ENCODE assay signal across 16 cellular contexts in the genomic region with DNA sequence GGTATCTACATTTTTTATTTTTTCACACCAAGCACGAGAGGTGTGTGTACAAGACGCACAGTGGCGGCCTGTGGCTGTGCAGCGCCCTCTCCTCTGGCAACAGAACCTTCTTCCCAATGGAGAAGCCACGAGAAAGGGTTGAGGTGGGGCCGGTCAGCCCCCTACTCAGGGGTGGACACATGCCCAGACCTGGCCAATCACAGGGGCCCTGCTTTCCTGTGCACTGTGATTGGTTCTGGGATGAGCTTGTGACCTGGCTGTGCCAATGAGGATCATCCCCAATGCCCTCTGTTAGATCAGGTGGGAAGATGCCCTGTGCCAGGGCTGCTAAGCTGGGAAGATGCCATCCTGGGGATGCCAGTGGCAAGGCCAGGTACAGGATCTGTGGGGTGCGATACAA. TPM values are rescaled to one million over a fixed set of nuclear protein-coding genes. Genes with fewer than 3 reads are reported as not detected.
DNase-seq lines count a peak whose midpoint lies in the region; ATAC-seq, FAIRE-seq and TF ChIP-seq lines count a peak whose summit lies in the region.
"Had no signal": no experiment of that assay in that cellular context is flagged by ENCODE, and none has a peak within 500 bp of the region (broad histone marks: within the 10 kb centered on the region; RNA-seq: fewer than 3 reads in every experiment).

No MANE protein-coding gene starts in this region.

- H4K20me1 ChIP-seq in SK-N-SH (ENCODE audit: insufficient read depth) (no peaks in the 10 kb centered on the region), H1 (replicated peaks in 1 of 2; ENCODE audit: control insufficient read depth in 1 of 2, insufficient read depth in 2 of 2, low read length in 2 of 2) (peaks cover 0 to 2% of the 10 kb centered on the region in 2 experiments)
- H4K20me1 ChIP-seq: BLaER1 treated with 17β-estradiol and CSF1 and Interleukin-3, amounts not matched to agents 10 nM and 100 nM had no signal

- DNase-seq in SK-N-SH (peak; percentile 58), H1 (ENCODE audit: low read depth in 1 of 2, low spot score in 2 of 2) (no peak), testis (peak; percentile 63), vagina (ENCODE audit: extremely low spot score in 2 of 2) (no peak)
- DNase-seq in natural killer cell treated with Interleukin-12 subunit alpha and Interleukin-12 subunit beta and Interleukin-15 and Interleukin-18, amount 100 ng/mL, for 72 hours (ENCODE audit: low spot score): no peak
- DNase-seq: 8988T, COR-L47, HCEC 1CT, NCI-H1417 treated with DMSO at 0.1 percent for 48 hours, NCI-H2029 treated with DMSO at 0.1 percent for 48 hours, NCI-H510A, NCI-H82, Peyer's patch, SHP77 had no signal

- H3K14ac ChIP-seq in H1 (ENCODE audit: insufficient read length): no peak overlapping the region

- no peak for ATAC-seq in SK-N-SH treated with all-trans-retinoic acid at 6 μM for 48 hours
- no peak for ATAC-seq in natural killer cell treated with Interleukin-12 subunit alpha and Interleukin-12 subunit beta and Interleukin-15 and Interleukin-18, amount 100 ng/mL, for 72 hours

- H4K91ac ChIP-seq in H1 (replicated peaks; ENCODE audit: insufficient read length, low read length): no peak overlapping the region

- no peaks in the 10 kb centered on the region for H3K9me2 ChIP-seq in SK-N-SH

- WGBS in SK-N-SH (ENCODE audit: low lambda C conversion rate): 92% methylated on average over 7 of the region's 7 CpGs
- 92% methylated on average over 7 of the region's 7 CpGs; no CpG with 5 or more reads in 1 of the 2 experiments for WGBS in H1 (ENCODE audit: extremely low coverage in 1 of 2, insufficient coverage in 1 of 2, insufficient read length in 1 of 2, insufficient replicate concordance in 2 of 2, low coverage in 1 of 2, low lambda C conversion rate in 2 of 2, missing lambda C conversion rate in 1 of 2), 2 experiments
- 70 to 74% methylated on average over 7 of the region's 7 CpGs for WGBS in testis, 2 donors

- TF ChIP-seq RAD21 in SK-N-SH (IDR thresholded peaks at IDR 0.05; ENCODE audit: low read length): no peak
- no peak for TF ChIP-seq RAD21 in H1 (IDR thresholded peaks at IDR 0.05 in 1 of 2, conservative IDR thresholded peaks at IDR 0.05 in 1 of 2; ENCODE audit: low read depth in 2 of 2, low read length in 2 of 2)

- 0 out of 2 replicates have a peak, but pooled peaks cover 2% of the 10 kb centered on the region for H3K23me2 ChIP-seq in H1 (ENCODE audit: low read depth, low read length)

- H2AFZ ChIP-seq in SK-N-SH (ENCODE audit: low read depth): no peak overlapping the region
- H2AFZ ChIP-seq in H1 (ENCODE audit: low read length): no peak overlapping the region

- H3K4me2 ChIP-seq in SK-N-SH (no peak overlapping the region), H1 (ENCODE audit: insufficient read depth in 1 of 2, low read depth in 2 of 2, low read length in 2 of 2) (no peak overlapping the region)

- peaks cover 0 to under 1% of the 10 kb centered on the region in 2 donors for H3K27me3 Mint-ChIP-seq in natural killer cell treated with Interleukin-12 subunit alpha and Interleukin-12 subunit beta and Interleukin-15 and Interleukin-18, amount 100 ng/mL, for 72 hours

- no peak overlapping the region for H3K27ac Mint-ChIP-seq in natural killer cell treated with Interleukin-12 subunit alpha and Interleukin-12 subunit beta and Interleukin-15 and Interleukin-18, amount 100 ng/mL, for 72 hours

- intact Hi-C loops in testis (cut with DNase I; ENCODE audit: low total_unique reads) (no loop called here), vagina (cut with DNase I) (no loop called here)

- no peak overlapping the region for H2BK15ac ChIP-seq in H1 (ENCODE audit: low read length)

- H2AK5ac ChIP-seq in H1 (ENCODE audit: low read depth, low read length): no peak overlapping the region

- no peak for FAIRE-seq in H1 (lab: Jason Lieb, UNC)

- POLR2A ChIA-PET in SK-N-SH (lab: Yijun Ruan, JAX): no interaction called here
- POLR2A ChIA-PET in H1 (lab: Charles Lee; ENCODE audit: partially characterized antibody): interaction anchor here (0.6 to 4.8 kb wide), 4 partner anchors 9 to 21 kb away, joined by 3 to 21 read pairs (median 4); partner anchors contain the start of gene IER5L

- H2BK5ac ChIP-seq in H1 (ENCODE audit: low read depth, low read length): no peak overlapping the region

- H3K4me1 ChIP-seq in SK-N-SH (ENCODE audit: control insufficient read depth in 1 of 2, insufficient read depth in 2 of 2, low read depth in 1 of 2, low read length in 1 of 2): peaks cover 0 to 6% of the 10 kb centered on the region in 2 experiments; a peak in 3 of 4 replicates
- H3K4me1 ChIP-seq in H1 (replicated peaks in 1 of 4; ENCODE audit: control insufficient read depth in 3 of 4, insufficient read depth in 4 of 4, low read length in 3 of 4): peaks cover 5 to 12% (median 8%) of the 10 kb centered on the region in 4 experiments; a peak in 6 of 7 replicates
- peaks cover 14% of the 10 kb centered on the region for H3K4me1 ChIP-seq in testis
- peaks cover 40% of the 10 kb centered on the region for H3K4me1 ChIP-seq in vagina

- H3F3A ChIP-seq in SK-N-SH (replicated peaks; ENCODE audit: insufficient read depth): peaks cover 7% of the 10 kb centered on the region

- no peak overlapping the region for H2BK120ac ChIP-seq in H1 (replicated peaks; ENCODE audit: low read depth, low read length)

- H3K18ac ChIP-seq in H1 (ENCODE audit: extremely low read depth, low read length): no peak overlapping the region

- H3K4ac ChIP-seq in H1 (replicated peaks; ENCODE audit: insufficient read length, low read depth, low read length): no peak overlapping the region

- no peak overlapping the region for H3K4me3 ChIP-seq in SK-N-SH (ENCODE audit: low read depth in 2 of 2, low read length in 1 of 2)
- no peak overlapping the region for H3K4me3 ChIP-seq in H1 (ENCODE audit: extremely low read depth in 1 of 4, insufficient read depth in 2 of 4, low read depth in 3 of 4, low read length in 4 of 4)
- no peak overlapping the region for H3K4me3 ChIP-seq in testis
- no peak overlapping the region for H3K4me3 ChIP-seq in vagina
- H3K4me3 ChIP-seq: BLaER1 treated with 17β-estradiol and CSF1 and Interleukin-3, amounts not matched to agents 10 nM and 100 nM; Peyer's patch had no signal

- no peak overlapping the region for H2BK20ac ChIP-seq in H1 (ENCODE audit: low read length)

- no peak overlapping the region for H3K23ac ChIP-seq in H1 (ENCODE audit: insufficient read length)

- H3K79me2 ChIP-seq in SK-N-SH (ENCODE audit: insufficient read depth): no peaks in the 10 kb centered on the region
- H3K79me2 ChIP-seq in H1 (ENCODE audit: control insufficient read depth in 1 of 2, insufficient read depth in 2 of 2, low read length in 2 of 2): no peaks in the 10 kb centered on the region

- H3K56ac ChIP-seq in H1 (replicated peaks; ENCODE audit: insufficient read length, low read depth, low read length): no peak overlapping the region

- H4K8ac ChIP-seq in H1 (ENCODE audit: extremely low read depth, insufficient read depth, low read length): no peak overlapping the region

- H3K4me3 Mint-ChIP-seq in natural killer cell treated with Interleukin-12 subunit alpha and Interleukin-12 subunit beta and Interleukin-15 and Interleukin-18, amount 100 ng/mL, for 72 hours: no peak overlapping the region

- H3K9ac ChIP-seq in SK-N-SH: no peak overlapping the region
- no peak overlapping the region for H3K9ac ChIP-seq in H1 (replicated peaks in 1 of 4; ENCODE audit: extremely low read depth in 1 of 4, low read depth in 3 of 4, low read length in 3 of 4)
- H3K9ac ChIP-seq: BLaER1 treated with 17β-estradiol and CSF1 and Interleukin-3, amounts not matched to agents 10 nM and 100 nM had no signal

- H4K5ac ChIP-seq in H1 (ENCODE audit: insufficient read length, low read depth, low read length): no peak overlapping the region

- H3K27ac ChIP-seq in SK-N-SH (ENCODE audit: low read depth in 2 of 2, low read length in 1 of 2) (no peak overlapping the region), H1 (ENCODE audit: low read depth, low read length) (no peak overlapping the region), testis (no peak overlapping the region), vagina (no peak overlapping the region)
- H3K27ac ChIP-seq: BLaER1 treated with 17β-estradiol and CSF1 and Interleukin-3, amounts not matched to agents 10 nM and 100 nM had no signal

- no peaks in the 10 kb centered on the region for H3K9me3 ChIP-seq in SK-N-SH
- no peaks in the 10 kb centered on the region for H3K9me3 ChIP-seq in H1 (ENCODE audit: insufficient read depth in 2 of 2, low read depth in 1 of 2, low read length in 1 of 2)
- H3K9me3 ChIP-seq in testis: no peaks in the 10 kb centered on the region
- no peaks in the 10 kb centered on the region for H3K9me3 ChIP-seq in vagina
- H3K9me3 ChIP-seq: BLaER1 treated with 17β-estradiol and CSF1 and Interleukin-3, amounts not matched to agents 10 nM and 100 nM; Peyer's patch had no signal

- TF ChIP-seq EP300 in SK-N-SH (IDR thresholded peaks at IDR 0.05; ENCODE audit: borderline replicate concordance in 1 of 2, low read depth in 1 of 2, low read length in 1 of 2) (no peak), H1 (IDR thresholded peaks at IDR 0.05; ENCODE audit: borderline replicate concordance in 1 of 2, low read depth in 2 of 2, low read length in 2 of 2) (no peak)

- CTCF ChIA-PET in SK-N-SH (lab: Yijun Ruan, JAX) (interaction anchor here (0.8 to 1.2 kb wide), 3 partner anchors 11 to 19 kb away, joined by 3 to 5 read pairs (median 3); no protein-coding TSS in a partner anchor), H1 (lab: Charles Lee; ENCODE audit: partially characterized antibody) (interaction anchor here (1.2 to 36.8 kb wide), 4 partner anchors 10 to 120 kb away, joined by 3 to 831 read pairs (median 418); partner anchors contain the start of gene IER5L)

- TF ChIP-seq CTCF in SK-N-SH (IDR thresholded peaks at IDR 0.05) (no peak), H1 (IDR thresholded peaks at IDR 0.05; ENCODE audit: control extremely low read depth in 1 of 3, insufficient read depth in 1 of 3, low read depth in 1 of 3, low read length in 3 of 3) (no peak), testis (IDR thresholded peaks at IDR 0.05) (no peak), vagina (IDR thresholded peaks at IDR 0.05) (no peak)

- no peaks in the 10 kb centered on the region for H3K36me3 Mint-ChIP-seq in natural killer cell treated with Interleukin-12 subunit alpha and Interleukin-12 subunit beta and Interleukin-15 and Interleukin-18, amount 100 ng/mL, for 72 hours

- H3K79me1 ChIP-seq in H1 (ENCODE audit: low read depth, low read length): no peaks in the 10 kb centered on the region

- no peaks in the 10 kb centered on the region for H3K27me3 ChIP-seq in SK-N-SH (ENCODE audit: insufficient read depth)
- no peaks in the 10 kb centered on the region for H3K27me3 ChIP-seq in H1 (replicated peaks in 1 of 4; ENCODE audit: control insufficient read depth in 3 of 4, extremely low read depth in 1 of 4, insufficient read depth in 3 of 4, low read length in 3 of 4)
- no peaks in the 10 kb centered on the region for H3K27me3 ChIP-seq in testis
- H3K27me3 ChIP-seq in vagina: no peaks in the 10 kb centered on the region
- H3K27me3 ChIP-seq: BLaER1 treated with 17β-estradiol and CSF1 and Interleukin-3, amounts not matched to agents 10 nM and 100 nM; Peyer's patch had no signal

- TF ChIP-seq POLR2A in H1 (IDR thresholded peaks at IDR 0.05; ENCODE audit: control extremely low read depth in 1 of 2, low read depth in 2 of 2, low read length in 2 of 2): no peak
- no peak for TF ChIP-seq POLR2A in testis (IDR thresholded peaks at IDR 0.05)
- no peak for TF ChIP-seq POLR2A in vagina (IDR thresholded peaks at IDR 0.05)

- no peaks in the 10 kb centered on the region for H3K9me3 Mint-ChIP-seq in natural killer cell treated with Interleukin-12 subunit alpha and Interleukin-12 subunit beta and Interleukin-15 and Interleukin-18, amount 100 ng/mL, for 72 hours

- H2BK12ac ChIP-seq in H1 (ENCODE audit: low read depth, low read length): 0 out of 2 replicates have a peak overlapping the region, but pooled peaks have one; percentile 60

- H3K36me3 ChIP-seq in SK-N-SH (replicated peaks in 1 of 2; ENCODE audit: control insufficient read depth in 1 of 2, insufficient read depth in 2 of 2, low read length in 1 of 2) (no peaks in the 10 kb centered on the region), H1 (ENCODE audit: control insufficient read depth in 2 of 4, insufficient read depth in 4 of 4, low read length in 3 of 4) (no peaks in the 10 kb centered on the region), testis (ENCODE audit: low read depth, missing control alignments) (no peaks in the 10 kb centered on the region), vagina (no peaks in the 10 kb centered on the region)
- H3K36me3 ChIP-seq: BLaER1 treated with 17β-estradiol and CSF1 and Interleukin-3, amounts not matched to agents 10 nM and 100 nM; Peyer's patch had no signal

- peaks cover 0 to 1% of the 10 kb centered on the region in 2 donors for H3K4me1 Mint-ChIP-seq in natural killer cell treated with Interleukin-12 subunit alpha and Interleukin-12 subunit beta and Interleukin-15 and Interleukin-18, amount 100 ng/mL, for 72 hours (ENCODE audit: low read depth in 2 of 2)

RNA-seq across cellular contexts. Expression of gene IER5L, which starts 15.6 kb away (rescaled TPM):
- 8.9 and 16.2 TPM in 2 replicates for polyA plus RNA-seq in SK-N-SH (2012; rRNA removed)
- polyA plus RNA-seq in SK-N-SH (2012; cell fraction: cytosol; rRNA removed): 6.6 and 9.6 TPM in 2 replicates
- 22.0 and 25.7 TPM in 2 replicates for polyA plus RNA-seq in SK-N-SH (2012; cell fraction: nucleus; rRNA removed)
- 1.0 and 1.2 TPM in 2 replicates for total RNA-seq in H1 (2021; fragmentation: NEBNext Ultra II Directional; extraction: Animal tissue kit (Norgen Biotek cat#: 25700))
- polyA plus RNA-seq in H1 (2011; rRNA removed): 0.65 and 0.96 TPM in 2 replicates
- polyA plus RNA-seq in H1 (2011; cell fraction: cytosol; rRNA removed): 0.62 TPM
- polyA plus RNA-seq in H1 (2011; cell fraction: nucleus; rRNA removed): 1.7 TPM
- polyA plus RNA-seq in H1 (2012, experiment 1 of 2): 0.25 to 0.47 TPM (median 0.34 TPM) in 4 replicates
- polyA plus RNA-seq in H1 (2012, experiment 2 of 2): 0.16 TPM
- 0.36 TPM for polyA plus RNA-seq in H1 (2013, experiment 1 of 2)
- polyA plus RNA-seq in H1 (2013, experiment 2 of 2): 0.48 TPM
- polyA minus RNA-seq in H1 (2011; rRNA and poly(A)+ RNA removed): 0.22 and 0.27 TPM in 2 replicates
- 0.66 TPM for polyA minus RNA-seq in H1 (2011; cell fraction: cytosol; rRNA and poly(A)+ RNA removed)
- 6.8 TPM for polyA minus RNA-seq in H1 (2011; cell fraction: nucleus; rRNA and poly(A)+ RNA removed)
- total RNA-seq in testis: 10 to 100 TPM; 12.6 to 25.4 TPM
- polyA plus RNA-seq in testis (ENCODE audit: insufficient read depth, low read depth, low replicate concordance): 4.8 TPM
- total RNA-seq in natural killer cell treated with Interleukin-12 subunit alpha and Interleukin-12 subunit beta and Interleukin-15 and Interleukin-18, amount 100 ng/mL, for 72 hours: 1 to 10 TPM in 1 of 2 donors, under 1 TPM in 1; 0.64 to 1.8 TPM
- 34.4 TPM for total RNA-seq in vagina

RNA-seq across cellular contexts. Expression of gene PTPA, which starts 51.3 kb away (rescaled TPM):
- 130 and 149 TPM in 2 replicates for polyA plus RNA-seq in SK-N-SH (2012; rRNA removed)
- 92.2 and 118 TPM in 2 replicates for polyA plus RNA-seq in SK-N-SH (2012; cell fraction: cytosol; rRNA removed)
- 127 and 164 TPM in 2 replicates for polyA plus RNA-seq in SK-N-SH (2012; cell fraction: nucleus; rRNA removed)
- 145 and 156 TPM in 2 replicates for total RNA-seq in H1 (2021; fragmentation: NEBNext Ultra II Directional; extraction: Animal tissue kit (Norgen Biotek cat#: 25700))
- polyA plus RNA-seq in H1 (2011; rRNA removed): 114 and 158 TPM in 2 replicates
- 152 TPM for polyA plus RNA-seq in H1 (2011; cell fraction: cytosol; rRNA removed)
- polyA plus RNA-seq in H1 (2011; cell fraction: nucleus; rRNA removed): 155 TPM
- polyA plus RNA-seq in H1 (2012, experiment 1 of 2): 115 to 156 TPM (median 139 TPM) in 4 replicates
- polyA plus RNA-seq in H1 (2012, experiment 2 of 2): 167 TPM
- 80.6 TPM for polyA plus RNA-seq in H1 (2013, experiment 1 of 2)
- 76.5 TPM for polyA plus RNA-seq in H1 (2013, experiment 2 of 2)
- polyA minus RNA-seq in H1 (2011; rRNA and poly(A)+ RNA removed): 144 and 187 TPM in 2 replicates
- 83.3 TPM for polyA minus RNA-seq in H1 (2011; cell fraction: cytosol; rRNA and poly(A)+ RNA removed)
- 60.0 TPM for polyA minus RNA-seq in H1 (2011; cell fraction: nucleus; rRNA and poly(A)+ RNA removed)
- total RNA-seq in testis: 100 to 1,000 TPM; 163 to 177 TPM
- 268 TPM for polyA plus RNA-seq in testis (ENCODE audit: insufficient read depth, low read depth, low replicate concordance)
- 100 to 1,000 TPM in 1 of 2 donors, 10 to 100 TPM in 1; 75.7 to 133 TPM for total RNA-seq in natural killer cell treated with Interleukin-12 subunit alpha and Interleukin-12 subunit beta and Interleukin-15 and Interleukin-18, amount 100 ng/mL, for 72 hours
- 46.2 TPM for total RNA-seq in vagina

RNA-seq across cellular contexts. Expression of gene CRAT, which starts 51.9 kb away (rescaled TPM):
- polyA plus RNA-seq in SK-N-SH (2012; rRNA removed) (29.7 and 44.5 TPM in 2 replicates), H1 (2011; rRNA removed) (17.3 and 25.5 TPM in 2 replicates), testis (ENCODE audit: insufficient read depth, low read depth, low replicate concordance) (451 TPM)
- polyA plus RNA-seq in SK-N-SH (2012; cell fraction: cytosol; rRNA removed): 20.8 and 32.9 TPM in 2 replicates
- 59.3 and 67.2 TPM in 2 replicates for polyA plus RNA-seq in SK-N-SH (2012; cell fraction: nucleus; rRNA removed)
- 7.2 and 8.2 TPM in 2 replicates for total RNA-seq in H1 (2021; fragmentation: NEBNext Ultra II Directional; extraction: Animal tissue kit (Norgen Biotek cat#: 25700))
- 9.3 TPM for polyA plus RNA-seq in H1 (2011; cell fraction: cytosol; rRNA removed)
- polyA plus RNA-seq in H1 (2011; cell fraction: nucleus; rRNA removed): 18.3 TPM
- polyA plus RNA-seq in H1 (2012, experiment 1 of 2): 6.8 to 14.2 TPM (median 11.5 TPM) in 4 replicates
- polyA plus RNA-seq in H1 (2012, experiment 2 of 2): 10.0 TPM
- 6.5 TPM for polyA plus RNA-seq in H1 (2013, experiment 1 of 2)
- 5.5 TPM for polyA plus RNA-seq in H1 (2013, experiment 2 of 2)
- polyA minus RNA-seq in H1 (2011; rRNA and poly(A)+ RNA removed): 7.9 and 9.6 TPM in 2 replicates
- 7.9 TPM for polyA minus RNA-seq in H1 (2011; cell fraction: cytosol; rRNA and poly(A)+ RNA removed)
- 5.3 TPM for polyA minus RNA-seq in H1 (2011; cell fraction: nucleus; rRNA and poly(A)+ RNA removed)
- total RNA-seq in testis (100 to 1,000 TPM; 188 to 272 TPM), vagina (59.9 TPM)
- total RNA-seq in natural killer cell treated with Interleukin-12 subunit alpha and Interleukin-12 subunit beta and Interleukin-15 and Interleukin-18, amount 100 ng/mL, for 72 hours: 10 to 100 TPM; 11.9 to 12.7 TPM

Comparison
In these comparisons a context has a peak if more than half of its experiments do, and no peak if none do; other contexts are left out.
1. DNase-seq: peak in SK-N-SH (single experiment) and testis (single experiment); none in H1 (0 of 2), natural killer cell treated with Interleukin-12 subunit alpha and Interleukin-12 subunit beta and Interleukin-15 and Interleukin-18, amount 100 ng/mL, for 72 hours (single experiment) and vagina (0 of 2).
2. Of the 17 proteins assayed by ChIP-seq in both H1 and SK-N-SH: peak only in H1: USF2; only in SK-N-SH: none; in both: none; in neither: 16.